In genomic region chr11:9573775-9574555, GRCh38 we compare ENCODE assay signal across 8 cellular contexts. TPM values are rescaled to one million over a fixed set of nuclear protein-coding genes. Genes with fewer than 3 reads are reported as not detected.
A peak's percentile ranks its signal among the peaks of the same experiment; 100 is the strongest.
DNase-seq lines count a peak whose midpoint lies in the region; ATAC-seq and TF ChIP-seq lines count a peak whose summit lies in the region.

No MANE protein-coding gene starts in this region.

- no peaks in the 10 kb centered on the region; the same call in 1 of the 2 replicates for H3K9me3 ChIP-seq in AG04450 (ENCODE audit: control insufficient read depth, insufficient read depth, low read length)

- no peaks in the 10 kb centered on the region for H3K27me3 ChIP-seq in AG04450 (ENCODE audit: control insufficient read depth, insufficient read depth, low read length)

- peaks cover 66% of the 10 kb centered on the region for H3K4me1 Mint-ChIP-seq in activated B cell treated with CpG ODN at 0.5 μM for 24 hours

- peak; percentile 2 for ATAC-seq in HG03045 (IDR thresholded peaks at IDR 0.05; ENCODE audit: unreplicated experiment)
- peak; percentile 34 for ATAC-seq in activated B cell treated with CpG ODN at 0.5 μM for 24 hours (ENCODE audit: low read depth)

- no peaks in the 10 kb centered on the region for H3K27me3 Mint-ChIP-seq in activated B cell treated with CpG ODN at 0.5 μM for 24 hours

- intact Hi-C loops in activated B cell treated with CpG ODN at 0.5 μM for 24 hours (cut with micrococcal nuclease) (loop anchor here (1.0 to 10.0 kb wide), 8 partner anchors 27 to 259 kb away; partner anchors contain the start of genes IPO7, TMEM41B and ZNF143), posterior vena cava (cut with DNase I) (loop anchor here in 1 of 2 donors (5.0 kb wide), 1 partner anchor 38 kb away; no protein-coding TSS in a partner anchor)

- H3K27ac Mint-ChIP-seq in activated B cell treated with CpG ODN at 0.5 μM for 24 hours = peak overlapping the region; percentile 68

- POLR2A ChIA-PET in AG04450 (lab: Yijun Ruan, JAX) (interaction anchor here (0.6 to 1.6 kb wide), 12 partner anchors 17 to 732 kb away, joined by 3 to 21 read pairs (median 4); partner anchors contain the start of genes IPO7 and ZNF143), activated B cell treated with CpG ODN at 0.5 μM for 24 hours (lab: Charles Lee) (interaction anchor here (0.6 to 2.7 kb wide), 25 partner anchors 8 to 1235 kb away, joined by 3 to 46 read pairs (median 4); partner anchors contain the start of genes EIF4G2, SWAP70 and ZNF143)

- CTCF ChIA-PET in AG04450 (lab: Charles Lee) (interaction anchor here (1.6 kb wide), 1 partner anchor 39 kb away, joined by 4 read pairs; no protein-coding TSS in a partner anchor), activated B cell treated with CpG ODN at 0.5 μM for 24 hours (lab: Charles Lee) (interaction anchor here (0.9 to 2.1 kb wide), 7 partner anchors 14 to 174 kb away, joined by 3 to 24 read pairs (median 6); no protein-coding TSS in a partner anchor)

- H3K4me3 ChIP-seq in AG04450 (ENCODE audit: low read depth, low read length) = peak overlapping the region; percentile 82
- H3K4me3 ChIP-seq in foreskin fibroblast (ENCODE audit: low read depth in 1 of 2, low read length in 2 of 2) = peak overlapping the region; percentile 79 to 83

- H3K9me3 Mint-ChIP-seq in activated B cell treated with CpG ODN at 0.5 μM for 24 hours = no peaks in the 10 kb centered on the region

- in situ Hi-C loops in GM13977 (cut with MboI; ENCODE audit: low pct_unique_long_range_greater_than_20kb, low sequenced_read_pairs, unreplicated experiment) = no loop called here

- TF ChIP-seq CTCF in AG04450 (IDR thresholded peaks at IDR 0.05; ENCODE audit: low read depth, low read length) (no peak), GM13977 (IDR thresholded peaks at IDR 0.05; ENCODE audit: extremely low read depth, insufficient read depth, missing control alignments) (no peak), activated B cell treated with CpG ODN at 0.5 μM for 24 hours (IDR thresholded peaks at IDR 0.05) (no peak), foreskin fibroblast (IDR thresholded peaks at IDR 0.05; ENCODE audit: low read depth, low read length) (no peak)

- no peak for DNase-seq in AG04450 (ENCODE audit: low read depth, low spot score)
- peak; percentile 44 for DNase-seq in GM13977 (ENCODE audit: low spot score)
- DNase-seq in activated B cell treated with CpG ODN at 0.5 μM for 24 hours = no peak
- peak in 1 of 2 donors; percentile 47 for DNase-seq in foreskin fibroblast
- peak; percentile 85 for DNase-seq in posterior vena cava (ENCODE audit: low spot score)
- DNase-seq in mucosa of gallbladder (ENCODE audit: low spot score) = no peak
- DNase-seq in effector CD4-positive, alpha-beta T cell = no peak

- peak overlapping the region; percentile 84 for H3K4me3 Mint-ChIP-seq in activated B cell treated with CpG ODN at 0.5 μM for 24 hours

- H3K36me3 Mint-ChIP-seq in activated B cell treated with CpG ODN at 0.5 μM for 24 hours (ENCODE audit: low read depth) = peaks cover 32% of the 10 kb centered on the region

- H3K27ac ChIP-seq in AG04450 (ENCODE audit: low read depth, low read length) = peak overlapping the region; percentile 87

RNA-seq across cellular contexts. Expression of gene WEE1, which starts 0.5 kb away (rescaled TPM):
- polyA plus RNA-seq in AG04450 (2011; rRNA removed) = 27.2 and 44.8 TPM in 2 replicates
- 13.4 and 20.3 TPM in 2 replicates for polyA minus RNA-seq in AG04450 (2011; rRNA and poly(A)+ RNA removed)
- total RNA-seq in activated B cell treated with CpG ODN at 0.5 μM for 24 hours (29.4 and 33.7 TPM in 2 replicates), posterior vena cava (10 to 100 TPM; 16.7 to 24.0 TPM), mucosa of gallbladder (108 TPM)

Comparison
In these comparisons a context has a peak if more than half of its experiments do, and no peak if none do; other contexts are left out.
1. DNase-seq: peak in GM13977 (single experiment) and posterior vena cava (single experiment); none in AG04450 (single experiment), activated B cell treated with CpG ODN at 0.5 μM for 24 hours (single experiment), mucosa of gallbladder (single experiment) and effector CD4-positive, alpha-beta T cell (single experiment).